ENCODE assay signal across 8 cellular contexts in the genomic region with DNA sequence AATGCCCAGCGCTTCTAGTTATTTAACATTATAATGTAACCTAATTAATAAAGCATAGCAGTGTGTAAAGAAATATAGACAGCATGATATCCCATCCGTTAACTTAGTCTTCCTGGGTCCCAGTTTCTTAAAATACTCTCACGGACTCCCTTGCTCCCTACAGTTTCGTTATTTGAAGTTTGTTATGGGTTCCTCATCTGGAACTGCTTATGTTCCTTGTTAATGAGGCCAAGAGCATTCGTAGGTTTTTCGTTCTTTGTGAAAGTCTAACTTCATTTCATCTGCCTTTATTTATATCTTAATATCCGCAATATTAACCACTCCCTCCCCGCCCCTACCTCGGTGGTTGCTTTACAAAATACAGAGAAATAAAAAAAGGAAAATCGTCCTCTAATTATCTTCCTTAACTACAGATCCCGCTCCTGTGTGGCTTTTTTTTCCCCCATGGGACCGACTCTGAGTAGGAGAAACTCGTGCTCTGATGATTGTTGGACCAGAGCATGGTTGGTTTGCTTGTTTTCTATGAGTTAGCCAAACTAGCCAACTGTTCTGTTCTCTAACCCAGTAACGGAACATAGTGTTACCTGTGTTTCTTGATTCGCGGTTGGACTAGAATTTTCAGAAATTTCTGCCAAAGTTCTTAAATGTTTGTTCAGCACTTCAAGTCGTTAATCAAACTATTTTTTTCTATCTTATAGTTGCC. TPM values are rescaled to one million over a fixed set of nuclear protein-coding genes. Genes with fewer than 3 reads are reported as not detected.
DNase-seq lines count a peak whose midpoint lies in the region; ATAC-seq and TF ChIP-seq lines count a peak whose summit lies in the region.

No MANE protein-coding gene starts in this region.

- peak overlapping the region; percentile 83 to 98 (median 93) for H3K4me3 ChIP-seq in esophagus muscularis mucosa

- TF ChIP-seq EP300 in esophagus muscularis mucosa (IDR thresholded peaks at IDR 0.05): no peak

- H3K36me3 ChIP-seq in esophagus muscularis mucosa: peaks cover 8 to 24% (median 22%) of the 10 kb centered on the region in 4 donors

- peaks cover 42% of the 10 kb centered on the region for H3K36me3 Mint-ChIP-seq in activated CD4-positive, alpha-beta T cell treated with anti-CD3 and anti-CD28 coated beads, Interleukin-2, amount 10 ng/mL, durations not matched to agents 24 days and 14 days (ENCODE audit: low read depth)
- peaks cover 20% of the 10 kb centered on the region for H3K36me3 Mint-ChIP-seq in nephron (ENCODE audit: low read depth)

- H3K9me3 Mint-ChIP-seq in activated CD4-positive, alpha-beta T cell treated with anti-CD3 and anti-CD28 coated beads, Interleukin-2, amount 10 ng/mL, durations not matched to agents 24 days and 14 days: no peaks in the 10 kb centered on the region
- no peaks in the 10 kb centered on the region for H3K9me3 Mint-ChIP-seq in nephron

- H3K27ac ChIP-seq in esophagus muscularis mucosa (replicated peaks in 1 of 4): peak overlapping the region; percentile 92 to 94 (median 94)

- peak overlapping the region; percentile 89 for H3K4me3 Mint-ChIP-seq in activated CD4-positive, alpha-beta T cell treated with anti-CD3 and anti-CD28 coated beads, Interleukin-2, amount 10 ng/mL, durations not matched to agents 24 days and 14 days
- H3K4me3 Mint-ChIP-seq in nephron: peak overlapping the region; percentile 86 to 97 (median 96)

- H3K4me1 Mint-ChIP-seq in activated CD4-positive, alpha-beta T cell treated with anti-CD3 and anti-CD28 coated beads, Interleukin-2, amount 10 ng/mL, durations not matched to agents 24 days and 14 days: peaks cover 49% of the 10 kb centered on the region
- peaks cover 42% of the 10 kb centered on the region for H3K4me1 Mint-ChIP-seq in nephron

- H3K27me3 ChIP-seq in esophagus muscularis mucosa: no peaks in the 10 kb centered on the region

- no peak for TF ChIP-seq CTCF in esophagus muscularis mucosa (IDR thresholded peaks at IDR 0.05)
- TF ChIP-seq CTCF in nephron (IDR thresholded peaks at IDR 0.05; ENCODE audit: unreplicated experiment in 3 of 3): no peak

- ATAC-seq in GM18498 (IDR thresholded peaks at IDR 0.05; ENCODE audit: unreplicated experiment) (no peak), HG03442 (IDR thresholded peaks at IDR 0.05; ENCODE audit: unreplicated experiment) (no peak)

- no peaks in the 10 kb centered on the region for H3K27me3 Mint-ChIP-seq in activated CD4-positive, alpha-beta T cell treated with anti-CD3 and anti-CD28 coated beads, Interleukin-2, amount 10 ng/mL, durations not matched to agents 24 days and 14 days
- H3K27me3 Mint-ChIP-seq in nephron (ENCODE audit: low read depth): no peaks in the 10 kb centered on the region

- 12% methylated on average over 17 of the region's 17 CpGs for WGBS in esophagus muscularis mucosa

- H3K4me1 ChIP-seq in esophagus muscularis mucosa: peaks cover 8 to 46% (median 30%) of the 10 kb centered on the region in 4 donors

- peak; percentile 62 for DNase-seq in activated CD4-positive, alpha-beta T cell treated with anti-CD3 and anti-CD28 coated beads, Interleukin-2, amount 10 ng/mL, durations not matched to agents 24 days and 14 days
- no peak for DNase-seq in activated CD4-positive, alpha-beta T cell treated with anti-CD3 and anti-CD28 coated beads for 1 hour
- DNase-seq in SK-N-DZ (ENCODE audit: low spot score) (peak; percentile 5), esophagus muscularis mucosa (ENCODE audit: extremely low spot score) (no peak), GDM1 (lab: John Stamatoyannopoulos, UW) (no peak)

- H3K9me3 ChIP-seq in esophagus muscularis mucosa: no peaks in the 10 kb centered on the region

- intact Hi-C loops in activated CD4-positive, alpha-beta T cell treated with anti-CD3 and anti-CD28 coated beads, Interleukin-2, amount 10 ng/mL, durations not matched to agents 24 days and 14 days (cut with micrococcal nuclease): no loop called here
- intact Hi-C loops in esophagus muscularis mucosa (cut with DNase I): no loop called here

- peak overlapping the region; percentile 93 for H3K27ac Mint-ChIP-seq in activated CD4-positive, alpha-beta T cell treated with anti-CD3 and anti-CD28 coated beads, Interleukin-2, amount 10 ng/mL, durations not matched to agents 24 days and 14 days
- peak overlapping the region; percentile 93 to 97 (median 94) for H3K27ac Mint-ChIP-seq in nephron

- TF ChIP-seq POLR2A in esophagus muscularis mucosa (IDR thresholded peaks at IDR 0.05; ENCODE audit: low read depth): no peak

RNA-seq across cellular contexts. Expression of a gene that starts 0.9 kb away (rescaled TPM):
- total RNA-seq in activated CD4-positive, alpha-beta T cell treated with anti-CD3 and anti-CD28 coated beads, Interleukin-2, amount 10 ng/mL, durations not matched to agents 24 days and 14 days: 10.0 and 11.9 TPM in 2 replicates
- polyA plus RNA-seq in SK-N-DZ (2014; cell fraction: cytosol; rRNA removed): 9.9 and 14.2 TPM in 2 replicates
- 4.1 and 10.5 TPM in 2 replicates for polyA plus RNA-seq in SK-N-DZ (2014; cell fraction: nucleus; rRNA removed)
- total RNA-seq in esophagus muscularis mucosa: 10 to 100 TPM in 1 of 4 donors, 1 to 10 TPM in 3; 5.8 to 12.2 (median 8.5) TPM

RNA-seq across cellular contexts. Expression of a gene that starts 0.9 kb away (rescaled TPM):
- 43.4 and 44.9 TPM in 2 replicates for total RNA-seq in activated CD4-positive, alpha-beta T cell treated with anti-CD3 and anti-CD28 coated beads, Interleukin-2, amount 10 ng/mL, durations not matched to agents 24 days and 14 days
- polyA plus RNA-seq in SK-N-DZ (2014; cell fraction: cytosol; rRNA removed): 41.5 and 45.3 TPM in 2 replicates
- 31.1 and 42.1 TPM in 2 replicates for polyA plus RNA-seq in SK-N-DZ (2014; cell fraction: nucleus; rRNA removed)
- total RNA-seq in esophagus muscularis mucosa: 10 to 100 TPM; 16.7 to 23.1 (median 18.6) TPM

RNA-seq across cellular contexts. Expression of a gene that starts 31.6 kb away (rescaled TPM):
- 0.56 and 1.3 TPM in 2 replicates for total RNA-seq in activated CD4-positive, alpha-beta T cell treated with anti-CD3 and anti-CD28 coated beads, Interleukin-2, amount 10 ng/mL, durations not matched to agents 24 days and 14 days
- 0.46 and 0.78 TPM in 2 replicates for polyA plus RNA-seq in SK-N-DZ (2014; cell fraction: cytosol; rRNA removed)
- 0.21 and 0.54 TPM in 2 replicates for polyA plus RNA-seq in SK-N-DZ (2014; cell fraction: nucleus; rRNA removed)
- total RNA-seq in esophagus muscularis mucosa: 10 to 100 TPM in 2 of 4 donors, 1 to 10 TPM in 2; 7.5 to 15.4 (median 11.1) TPM

RNA-seq across cellular contexts. Expression of a gene that starts 41.2 kb away (rescaled TPM):
- 7.0 and 8.1 TPM in 2 replicates for total RNA-seq in activated CD4-positive, alpha-beta T cell treated with anti-CD3 and anti-CD28 coated beads, Interleukin-2, amount 10 ng/mL, durations not matched to agents 24 days and 14 days
- polyA plus RNA-seq in SK-N-DZ (2014; cell fraction: cytosol; rRNA removed): 0.52 and 1.0 TPM in 2 replicates
- 5.0 and 11.8 TPM in 2 replicates for polyA plus RNA-seq in SK-N-DZ (2014; cell fraction: nucleus; rRNA removed)
- total RNA-seq in esophagus muscularis mucosa: 1 to 10 TPM in 3 of 4 donors, under 1 TPM in 1; 0.83 to 2.4 (median 1.6) TPM

Comparison
In these comparisons a context has a peak if more than half of its experiments do, and no peak if none do; other contexts are left out.
1. DNase-seq: peak in activated CD4-positive, alpha-beta T cell treated with anti-CD3 and anti-CD28 coated beads, Interleukin-2, amount 10 ng/mL, durations not matched to agents 24 days and 14 days (single experiment) and SK-N-DZ (single experiment); none in activated CD4-positive, alpha-beta T cell treated with anti-CD3 and anti-CD28 coated beads for 1 hour (single experiment), esophagus muscularis mucosa (single experiment) and GDM1 (single experiment).